In the genomic region with DNA sequence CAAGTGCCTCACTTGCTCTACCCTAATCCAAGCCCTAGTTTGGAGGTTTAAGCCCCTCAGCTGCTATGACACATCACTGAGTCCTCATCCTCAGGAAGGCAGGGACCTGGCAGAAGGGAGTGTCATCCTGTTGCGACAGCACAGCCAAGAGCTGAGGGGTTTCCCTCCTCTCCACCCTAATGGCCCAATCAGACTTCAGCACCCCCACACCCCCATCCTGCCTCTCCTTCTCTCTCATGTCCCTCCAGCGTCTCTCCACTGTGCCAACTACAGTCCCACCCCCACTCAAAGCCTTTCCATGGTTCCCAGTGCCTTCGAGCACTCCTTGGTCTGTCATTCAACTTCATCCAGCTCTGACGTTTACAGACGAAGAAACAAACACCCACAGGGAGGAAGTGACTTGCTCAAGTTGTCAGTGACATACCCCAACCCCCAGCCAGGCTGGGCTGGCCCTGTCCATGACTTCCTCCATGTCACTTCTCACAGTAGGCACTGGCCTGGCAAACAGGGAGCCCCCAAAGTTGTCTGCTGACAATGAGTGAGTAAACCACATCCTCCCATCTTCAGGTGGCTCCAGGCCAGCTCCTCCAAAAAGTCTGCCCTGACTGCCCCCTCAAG, we compare ENCODE assay signal across 8 cellular contexts. TPM values are rescaled to one million over a fixed set of nuclear protein-coding genes. Genes with fewer than 3 reads are reported as not detected.
DNase-seq lines count a peak whose midpoint lies in the region; ATAC-seq and TF ChIP-seq lines count a peak whose summit lies in the region.

No MANE protein-coding gene starts in this region.

- 59 to 66% (median 65%) methylated on average over 5 of the region's 5 CpGs for WGBS in ovary, 3 donors

- no peaks in the 10 kb centered on the region for H3K27me3 ChIP-seq in CD4-positive, alpha-beta T cell (ENCODE audit: control insufficient read depth, insufficient read depth, low read length)
- H3K27me3 ChIP-seq in fibroblast of lung (ENCODE audit: control insufficient read depth, insufficient read depth, low read length) (no peaks in the 10 kb centered on the region), ovary (no peaks in the 10 kb centered on the region)

- intact Hi-C loops in CD4-positive, alpha-beta T cell (cut with DNase I, micrococcal nuclease) = loop anchor here in 1 of 2 experiments (1.0 to 2.0 kb wide), 2 partner anchors 16 to 56 kb away; partner anchors contain the start of gene ARAP1
- intact Hi-C loops in posterior vena cava (cut with DNase I) = no loop called here
- intact Hi-C loops in ovary (cut with DNase I) = no loop called here

- H3K4me1 ChIP-seq in fibroblast of lung (ENCODE audit: control insufficient read depth, extremely low read depth, insufficient read depth, low read length) (peaks cover 40% of the 10 kb centered on the region), ovary (ENCODE audit: insufficient read depth) (no peaks in the 10 kb centered on the region)

- no peak overlapping the region for H2AFZ ChIP-seq in fibroblast of lung (ENCODE audit: low read length)

- no peaks in the 10 kb centered on the region for H4K20me1 ChIP-seq in fibroblast of lung (ENCODE audit: control insufficient read depth, extremely low read depth, insufficient read depth, low read length)

- no peak for TF ChIP-seq EP300 in ovary (IDR thresholded peaks at IDR 0.05)

- peaks cover 13% of the 10 kb centered on the region for H3K79me2 ChIP-seq in fibroblast of lung (ENCODE audit: control insufficient read depth, insufficient read depth, low read length)

- no peak for TF ChIP-seq CTCF in CD4-positive, alpha-beta T cell (IDR thresholded peaks at IDR 0.05)
- TF ChIP-seq CTCF in fibroblast of lung (conservative IDR thresholded peaks at IDR 0.05 in 1 of 2, IDR thresholded peaks at IDR 0.05 in 1 of 2; ENCODE audit: low read depth in 1 of 2, low read length in 2 of 2) (no peak), ovary (IDR thresholded peaks at IDR 0.05) (no peak)

- no peaks in the 10 kb centered on the region for H3K9me3 Mint-ChIP-seq in CD4-positive, alpha-beta T cell

- no peaks in the 10 kb centered on the region for H3K9me3 ChIP-seq in CD4-positive, alpha-beta T cell (ENCODE audit: control insufficient read depth, low read length)
- H3K9me3 ChIP-seq in fibroblast of lung (ENCODE audit: control insufficient read depth, insufficient read depth, low read depth, low read length) (no peaks in the 10 kb centered on the region), ovary (no peaks in the 10 kb centered on the region)

- H3K36me3 ChIP-seq in fibroblast of lung (ENCODE audit: control insufficient read depth, insufficient read depth, low read length) (no peaks in the 10 kb centered on the region), ovary (no peaks in the 10 kb centered on the region)

- no peaks in the 10 kb centered on the region for H3K27me3 Mint-ChIP-seq in CD4-positive, alpha-beta T cell

- peak; percentile 88 for ATAC-seq in CD4-positive, alpha-beta T cell (ENCODE audit: poor library complexity)
- no peak for ATAC-seq in HG03442 (IDR thresholded peaks at IDR 0.05; ENCODE audit: unreplicated experiment)

- peak overlapping the region; percentile 51 for H3K27ac ChIP-seq in CD4-positive, alpha-beta T cell (ENCODE audit: low read depth, low read length)
- H3K27ac ChIP-seq in fibroblast of lung (ENCODE audit: insufficient read depth, low read length) (peak overlapping the region; percentile 75), ovary (no peak overlapping the region)

- peak overlapping the region; percentile 95 for H3K27ac Mint-ChIP-seq in CD4-positive, alpha-beta T cell

- peaks cover 15% of the 10 kb centered on the region for H3K36me3 Mint-ChIP-seq in CD4-positive, alpha-beta T cell (ENCODE audit: low read depth)

- H3K4me3 ChIP-seq in fibroblast of lung (replicated peaks in 1 of 4; ENCODE audit: control extremely low read depth in 1 of 4, insufficient read depth in 1 of 4, low read depth in 3 of 4, low read length in 4 of 4) (no peak overlapping the region), ovary (no peak overlapping the region)

- no peak overlapping the region for H3K9ac ChIP-seq in fibroblast of lung (ENCODE audit: insufficient read depth, low read length)

- peak overlapping the region; percentile 36 for H3K4me3 Mint-ChIP-seq in CD4-positive, alpha-beta T cell

- CTCF ChIA-PET in CD4-positive, alpha-beta T cell (lab: Charles Lee) = interaction anchor here (0.8 to 2.1 kb wide), 6 partner anchors 11 to 302 kb away, joined by 3 to 12 read pairs (median 4); partner anchors contain the start of genes CLPB and STARD10

- peak overlapping the region; percentile 37 for H3K4me2 ChIP-seq in fibroblast of lung (ENCODE audit: extremely low read depth, insufficient read depth, low read length)

- POLR2A ChIA-PET in CD4-positive, alpha-beta T cell (lab: Charles Lee) = interaction anchor here (0.7 to 1.7 kb wide), 6 partner anchors 10 to 407 kb away, joined by 3 to 10 read pairs (median 4); partner anchors contain the start of gene STARD10

- no peak for TF ChIP-seq POLR2A in ovary (IDR thresholded peaks at IDR 0.05)

- peak; percentile 37 to 80 (median 46) for DNase-seq in CD4-positive, alpha-beta T cell
- DNase-seq in NK-92 (lab: John Stamatoyannopoulos, UW; ENCODE audit: unreplicated experiment) (peak; percentile 28), fibroblast of lung (ENCODE audit: low read depth in 2 of 2) (peak; percentile 31 to 39), posterior vena cava (ENCODE audit: low spot score) (peak; percentile 91), ovary (no peak), NCI-H345 (lab: John Stamatoyannopoulos, UW) (no peak)
- DNase-seq in activated CD8-positive, alpha-beta memory T cell treated with anti-CD3 and anti-CD28 coated beads for 48 hours (ENCODE audit: low read depth in 2 of 3, low spot score in 2 of 3) = peak in 2 of 3 experiments; percentile 38 to 49

- H3K4me1 Mint-ChIP-seq in CD4-positive, alpha-beta T cell (ENCODE audit: low read depth) = peaks cover 53% of the 10 kb centered on the region

RNA-seq across cellular contexts. Expression of gene ARAP1, which starts 15.6 kb away (rescaled TPM):
- 10 to 100 TPM; 65.7 to 69.8 TPM for total RNA-seq in CD4-positive, alpha-beta T cell
- 97.3 and 113 TPM in 2 replicates for total RNA-seq in fibroblast of lung
- polyA plus RNA-seq in fibroblast of lung = 32.8 and 41.8 TPM in 2 replicates
- 42.6 and 45.5 TPM in 2 replicates for polyA plus RNA-seq in fibroblast of lung (2012)
- 96.3 and 130 TPM in 2 replicates for polyA minus RNA-seq in fibroblast of lung (ENCODE audit: low replicate concordance)
- total RNA-seq in posterior vena cava = 10 to 100 TPM; 49.9 to 81.9 TPM
- 100 to 1,000 TPM in 1 of 7 donors, 10 to 100 TPM in 6; 62.1 to 162 (median 81.9) TPM for total RNA-seq in ovary
- polyA plus RNA-seq in ovary = 10 to 100 TPM; 39.0 to 75.5 TPM

RNA-seq across cellular contexts. Expression of gene STARD10, which starts 57.3 kb away (rescaled TPM):
- total RNA-seq in CD4-positive, alpha-beta T cell = 10 to 100 TPM; 10.5 to 12.9 TPM
- total RNA-seq in fibroblast of lung (32.0 and 38.3 TPM in 2 replicates), posterior vena cava (10 to 100 TPM; 20.4 to 22.1 TPM), ovary (10 to 100 TPM; 38.7 to 56.1 (median 46.3) TPM)
- polyA plus RNA-seq in fibroblast of lung (11.4 and 20.7 TPM in 2 replicates), ovary (10 to 100 TPM; 36.8 to 41.0 TPM)
- polyA plus RNA-seq in fibroblast of lung (2012) = 11.3 and 22.7 TPM in 2 replicates
- 38.3 and 67.4 TPM in 2 replicates for polyA minus RNA-seq in fibroblast of lung (ENCODE audit: low replicate concordance)

Comparison
In these comparisons a context has a peak if more than half of its experiments do, and no peak if none do; other contexts are left out.
1. DNase-seq: peak in CD4-positive, alpha-beta T cell (10 of 10), NK-92 (single experiment), activated CD8-positive, alpha-beta memory T cell treated with anti-CD3 and anti-CD28 coated beads for 48 hours (2 of 3), fibroblast of lung (2 of 2) and posterior vena cava (single experiment); none in ovary (0 of 5) and NCI-H345 (single experiment).
2. H3K27ac ChIP-seq: peak in CD4-positive, alpha-beta T cell (single experiment) and fibroblast of lung (single experiment); none in ovary (0 of 2).